ENCODE assay signal across 19 cellular contexts in the genomic region with DNA sequence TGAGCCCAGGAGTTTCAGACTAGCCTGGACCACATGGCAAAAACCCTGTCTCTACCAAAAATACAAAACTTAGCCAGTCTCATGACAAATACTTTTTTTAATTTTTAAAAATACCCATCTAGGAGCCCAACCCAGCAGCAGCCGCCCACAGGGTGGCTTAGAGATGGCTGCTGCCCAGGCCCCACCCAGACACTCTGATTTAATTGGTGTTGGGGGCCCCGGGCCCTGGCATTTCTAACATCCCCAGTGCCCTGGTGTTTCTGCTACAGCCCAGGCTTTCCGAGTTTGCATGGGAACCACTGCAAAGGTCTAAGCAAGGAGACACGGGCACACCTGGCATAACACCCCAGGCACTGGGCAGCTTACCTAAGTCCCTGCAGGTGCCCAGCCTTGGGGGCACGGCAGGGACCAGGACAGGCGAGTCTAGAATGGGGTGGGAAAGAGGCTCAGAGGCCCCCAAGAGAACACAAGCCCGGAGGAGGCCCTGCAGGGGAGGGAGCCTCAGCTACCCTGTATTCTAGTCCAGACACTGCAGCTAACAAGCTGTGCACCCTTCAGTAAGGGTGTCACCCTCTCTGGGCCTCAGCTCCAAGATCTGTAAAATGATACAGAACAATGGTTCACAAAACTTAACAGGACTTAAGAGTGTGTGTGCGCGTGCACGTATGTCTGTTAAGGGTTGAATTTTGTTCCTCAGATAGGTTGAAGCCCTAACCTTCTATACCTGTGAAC.
"Had no signal": no experiment of that assay in that cellular context is flagged by ENCODE, and none has a peak within 500 bp of the region (broad histone marks: within the 10 kb centered on the region; RNA-seq: fewer than 3 reads in every experiment).

No MANE protein-coding gene starts in this region.

- ATAC-seq: heart left ventricle; left colon; naive thymus-derived CD4-positive, alpha-beta T cell had no signal

- DNase-seq: activated CD4-positive, alpha-beta memory T cell treated with anti-CD3 and anti-CD28 coated beads for 36 hours; activated CD4-positive, alpha-beta T cell treated with anti-CD3 and anti-CD28 coated beads for 4 hours; activated CD4-positive, CD25-positive, alpha-beta regulatory T cell; activated naive CD4-positive, alpha-beta T cell treated with Interleukin-2 at 50 U/mL for 16 hours; activated naive CD8-positive, alpha-beta T cell treated with anti-CD3 and anti-CD28 coated beads for 36 hours; activated T-cell treated with anti-CD3 and anti-CD28 coated beads, Interleukin-2, amount 50 U/mL, for 48 hours; esophagus squamous epithelium; left colon; naive thymus-derived CD4-positive, alpha-beta T cell; retina; stimulated activated CD4-positive, alpha-beta T cell treated with anti-CD3 and anti-CD28 coated beads, Interleukin-4, amount 100 ng/mL, for 24 hours; stimulated activated naive CD4-positive, alpha-beta T cell treated with Interleukin-2 at 50 U/mL for 16 hours; T1000; upper lobe of left lung had no signal

- H3K27ac ChIP-seq: breast epithelium, coronary artery, esophagus squamous epithelium, heart left ventricle, thoracic aorta, upper lobe of left lung had no signal

- H3K27me3 ChIP-seq: breast epithelium, gastrocnemius medialis, upper lobe of left lung had no signal

- H3K36me3 ChIP-seq: breast epithelium, esophagus squamous epithelium, gastrocnemius medialis, heart left ventricle, thoracic aorta, upper lobe of left lung had no signal

- H3K4me1 ChIP-seq: breast epithelium had no signal

- H3K9me3 ChIP-seq: breast epithelium, esophagus squamous epithelium, gastrocnemius medialis, heart left ventricle, thoracic aorta, upper lobe of left lung had no signal

- H3K4me3 ChIP-seq: breast epithelium, coronary artery, esophagus squamous epithelium, gastrocnemius medialis, heart left ventricle, thoracic aorta, upper lobe of left lung had no signal
